Comparison of ENCODE assay signal across 14 cellular contexts in the genomic region with DNA sequence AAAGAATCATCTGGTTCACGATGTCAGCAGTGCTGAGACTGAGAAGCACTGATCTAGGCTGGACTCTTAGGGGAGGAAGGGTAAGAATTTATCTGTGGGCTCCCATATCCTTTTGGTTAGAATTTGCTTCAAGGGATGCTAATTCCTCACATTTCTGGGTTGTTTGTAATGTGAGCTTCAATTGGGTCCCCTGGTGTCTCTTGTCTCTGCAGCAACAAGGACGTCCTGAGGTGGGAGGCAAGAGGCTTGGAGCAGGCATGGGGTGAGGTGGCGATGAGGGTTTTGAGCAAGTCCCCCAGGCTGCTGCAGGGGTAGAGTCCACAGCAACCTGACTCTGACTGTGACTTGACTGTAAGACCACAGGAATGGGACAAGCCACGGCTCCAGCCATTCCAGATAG.
DNase-seq lines count a peak whose midpoint lies in the region; TF ChIP-seq lines count a peak whose summit lies in the region.
"Had no signal": no experiment of that assay in that cellular context is flagged by ENCODE, and none has a peak within 500 bp of the region (broad histone marks: within the 10 kb centered on the region; RNA-seq: fewer than 3 reads in every experiment).

No MANE protein-coding gene starts in this region.

- H3K4me2 ChIP-seq in BLaER1 (peak overlapping the region; percentile 9; the same call in 1 of the 2 replicates), neural progenitor cell (peak overlapping the region; percentile 60)

- no peaks in the 10 kb centered on the region for H3K27me3 ChIP-seq in BLaER1
- H3K27me3 ChIP-seq in iPS-18a (ENCODE audit: control insufficient read depth, insufficient read depth, low read length) = peaks cover 9% of the 10 kb centered on the region
- H3K27me3 ChIP-seq in neural progenitor cell = peaks cover 8% of the 10 kb centered on the region

- DNase-seq in astrocyte of the hippocampus (ENCODE audit: low read depth, low spot score) (peak; percentile 46), neural progenitor cell (ENCODE audit: low spot score) (no peak), mesenteric fat pad (ENCODE audit: low spot score) (no peak), anterior cingulate cortex (lab: John Stamatoyannopoulos, UW) (no peak), posterior cingulate gyrus (no peak)
- no peak for DNase-seq in activated T-cell treated with anti-CD3 and anti-CD28 coated beads, Interleukin-2, amount 50 U/mL, for 24 hours
- DNase-seq: CD8-positive, alpha-beta memory T cell; DMS 273 treated with DMSO at 0.1 percent for 48 hours; DMS79; EL had no signal

- H3K36me3 ChIP-seq in BLaER1 (no peaks in the 10 kb centered on the region), iPS-18a (ENCODE audit: control insufficient read depth, low read depth, low read length) (no peaks in the 10 kb centered on the region), neural progenitor cell (no peaks in the 10 kb centered on the region)

- H3F3A ChIP-seq in neural progenitor cell (ENCODE audit: low read depth) = peaks cover 12% of the 10 kb centered on the region

- intact Hi-C loops in posterior cingulate gyrus (cut with DNase I) = no loop called here

- H3K9me3 Mint-ChIP-seq in neural progenitor cell = peaks cover 2% of the 10 kb centered on the region
- H3K9me3 Mint-ChIP-seq in activated T-cell treated with anti-CD3 and anti-CD28 coated beads, Interleukin-2, amount 50 U/mL, for 24 hours = no peaks in the 10 kb centered on the region

- H3K9ac ChIP-seq in BLaER1 (no peak overlapping the region), iPS-18a (ENCODE audit: low read length) (no peak overlapping the region), neural progenitor cell (no peak overlapping the region)

- H3K27ac Mint-ChIP-seq in neural progenitor cell = peak overlapping the region; percentile 31
- H3K27ac Mint-ChIP-seq in activated T-cell treated with anti-CD3 and anti-CD28 coated beads, Interleukin-2, amount 50 U/mL, for 24 hours = no peak overlapping the region
- H3K27ac Mint-ChIP-seq: IgD-negative memory B cell had no signal

- no peaks in the 10 kb centered on the region for H3K79me2 ChIP-seq in neural progenitor cell (ENCODE audit: low read depth)

- no peaks in the 10 kb centered on the region for H3K36me3 Mint-ChIP-seq in neural progenitor cell
- H3K36me3 Mint-ChIP-seq in activated T-cell treated with anti-CD3 and anti-CD28 coated beads, Interleukin-2, amount 50 U/mL, for 24 hours (ENCODE audit: low read depth) = no peaks in the 10 kb centered on the region
- H3K36me3 Mint-ChIP-seq: CD8-positive, alpha-beta memory T cell; IgD-negative memory B cell had no signal

- H3K9me3 ChIP-seq in BLaER1 (peaks cover 3% of the 10 kb centered on the region), iPS-18a (ENCODE audit: control insufficient read depth, low read depth, low read length) (no peaks in the 10 kb centered on the region), neural progenitor cell (ENCODE audit: low read depth) (no peaks in the 10 kb centered on the region)

- no peak overlapping the region for H3K4me3 Mint-ChIP-seq in neural progenitor cell
- no peak overlapping the region for H3K4me3 Mint-ChIP-seq in activated T-cell treated with anti-CD3 and anti-CD28 coated beads, Interleukin-2, amount 50 U/mL, for 24 hours
- H3K4me3 Mint-ChIP-seq: CD8-positive, alpha-beta memory T cell; IgD-negative memory B cell had no signal

- no peak for TF ChIP-seq CTCF in neural progenitor cell (IDR thresholded peaks at IDR 0.05)

- H4K20me1 ChIP-seq in BLaER1 = no peaks in the 10 kb centered on the region
- no peaks in the 10 kb centered on the region for H4K20me1 ChIP-seq in neural progenitor cell (ENCODE audit: low read depth)

- H3K27ac ChIP-seq in BLaER1 (no peak overlapping the region), iPS-18a (ENCODE audit: low read length) (no peak overlapping the region), neural progenitor cell (no peak overlapping the region)
- H3K27ac ChIP-seq: 22Rv1 had no signal

- peaks cover 48% of the 10 kb centered on the region for H3K4me1 ChIP-seq in BLaER1
- H3K4me1 ChIP-seq in iPS-18a (ENCODE audit: control insufficient read depth, low read depth, low read length) = peaks cover 38% of the 10 kb centered on the region
- peaks cover 17% of the 10 kb centered on the region for H3K4me1 ChIP-seq in neural progenitor cell

- no peaks in the 10 kb centered on the region for H3K27me3 Mint-ChIP-seq in neural progenitor cell (ENCODE audit: insufficient read depth, low read depth)
- peaks cover 50% of the 10 kb centered on the region for H3K27me3 Mint-ChIP-seq in activated T-cell treated with anti-CD3 and anti-CD28 coated beads, Interleukin-2, amount 50 U/mL, for 24 hours

- peaks cover 25% of the 10 kb centered on the region for H3K4me1 Mint-ChIP-seq in neural progenitor cell
- no peaks in the 10 kb centered on the region for H3K4me1 Mint-ChIP-seq in activated T-cell treated with anti-CD3 and anti-CD28 coated beads, Interleukin-2, amount 50 U/mL, for 24 hours (ENCODE audit: low read depth)
- H3K4me1 Mint-ChIP-seq: CD8-positive, alpha-beta memory T cell; IgD-negative memory B cell had no signal

- peak overlapping the region; percentile 92 for H2AFZ ChIP-seq in neural progenitor cell (replicated peaks)

- no peak overlapping the region for H3K4me3 ChIP-seq in BLaER1
- peak overlapping the region; percentile 5 for H3K4me3 ChIP-seq in iPS-18a (ENCODE audit: low read length)
- H3K4me3 ChIP-seq in neural progenitor cell = no peak overlapping the region
